ENCODE assay signal across 22 cellular contexts in the genomic region with DNA sequence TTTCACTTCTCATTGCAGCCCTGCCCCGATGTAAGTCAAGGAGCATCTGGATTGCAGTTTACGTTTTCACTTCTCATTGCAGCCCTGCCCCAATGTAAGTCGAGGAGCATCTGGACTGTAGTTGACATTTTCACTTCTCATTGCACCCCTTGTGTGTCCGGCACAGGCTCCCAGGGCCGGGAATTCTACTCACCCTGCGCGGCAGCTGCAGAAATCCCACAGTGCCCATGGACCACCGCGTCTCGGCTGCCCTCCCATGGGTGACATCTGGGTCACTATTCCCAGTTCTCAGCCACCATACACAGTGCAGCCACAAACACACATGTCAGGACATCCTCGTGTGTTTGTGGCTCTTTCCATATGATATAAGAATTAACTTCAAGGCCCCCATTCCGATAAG.
"Had no signal": no experiment of that assay in that cellular context is flagged by ENCODE, and none has a peak within 500 bp of the region (broad histone marks: within the 10 kb centered on the region; RNA-seq: fewer than 3 reads in every experiment).

No MANE protein-coding gene starts in this region.

- H3K27ac Mint-ChIP-seq: endodermal cell; stimulated activated naive B cell treated with anti-CD40 and anti-IgM and Interleukin-4, amounts not matched to agents 10 μg/mL and 1 μg/mL and 100 μg/mL, for 72 hours had no signal

- H3K4me3 Mint-ChIP-seq: endodermal cell; naive thymus-derived CD4-positive, alpha-beta T cell; stimulated activated naive B cell treated with anti-CD40 and anti-IgM and Interleukin-4, amounts not matched to agents 10 μg/mL and 1 μg/mL and 100 μg/mL, for 72 hours; stimulated activated naive CD8-positive, alpha-beta T cell treated with anti-CD3 and anti-CD28 coated beads, Interleukin-15, amount 100 ng/mL, for 72 hours had no signal

- H3K9me3 Mint-ChIP-seq: stimulated activated naive CD8-positive, alpha-beta T cell treated with anti-CD3 and anti-CD28 coated beads, Interleukin-15, amount 100 ng/mL, for 72 hours had no signal

- H3K36me3 ChIP-seq: colonic mucosa, spleen, tibial nerve, upper lobe of right lung, vagina had no signal

- H3K27me3 ChIP-seq: colonic mucosa, hepatocyte, testis, tibial nerve, upper lobe of right lung, vagina had no signal

- H3K27ac ChIP-seq: colonic mucosa, hepatocyte, psoas muscle, spleen, testis, tibial nerve, upper lobe of right lung, vagina had no signal

- H3K9me3 ChIP-seq: colonic mucosa, psoas muscle, testis, tibial nerve, upper lobe of right lung, vagina had no signal

- H3K4me1 Mint-ChIP-seq: endodermal cell; stimulated activated naive B cell treated with anti-CD40 and anti-IgM and Interleukin-4, amounts not matched to agents 10 μg/mL and 1 μg/mL and 100 μg/mL, for 72 hours; stimulated activated naive CD8-positive, alpha-beta T cell treated with anti-CD3 and anti-CD28 coated beads, Interleukin-15, amount 100 ng/mL, for 72 hours had no signal

- H3K4me3 ChIP-seq: colonic mucosa, hepatocyte, psoas muscle, spleen, testis, tibial nerve, upper lobe of right lung, vagina had no signal

- ATAC-seq: naive thymus-derived CD4-positive, alpha-beta T cell; psoas muscle; sciatic nerve; stimulated activated naive B cell treated with anti-CD40 and anti-IgM and Interleukin-4, amounts not matched to agents 10 μg/mL and 1 μg/mL and 100 μg/mL, for 72 hours; stimulated activated naive CD8-positive, alpha-beta T cell treated with anti-CD3 and anti-CD28 coated beads, Interleukin-15, amount 100 ng/mL, for 72 hours had no signal

- DNase-seq: colonic mucosa; effector CD4-positive, alpha-beta T cell; erythroblast; foreskin melanocyte; kidney glomerular epithelial cell; mesendoderm; naive thymus-derived CD4-positive, alpha-beta T cell; psoas muscle; retina; spleen; stimulated activated CD4-positive, alpha-beta T cell treated with anti-CD3 and anti-CD28 coated beads, Interleukin-15, amount 100 ng/mL, for 24 hours; stimulated activated CD4-positive, alpha-beta T cell treated with anti-CD3 and anti-CD28 coated beads, Interleukin-2, amount 100 ng/mL, for 24 hours; stimulated activated CD4-positive, alpha-beta T cell treated with anti-CD3 and anti-CD28 coated beads, Interleukin-4, amount 100 ng/mL, for 4 hours; stimulated activated naive B cell treated with anti-CD40 and anti-IgM and Interleukin-4, amounts not matched to agents 10 μg/mL and 1 μg/mL and 100 μg/mL, for 72 hours; stimulated activated naive CD8-positive, alpha-beta T cell treated with anti-CD3 and anti-CD28 coated beads, Interleukin-15, amount 100 ng/mL, for 72 hours; testis; upper lobe of right lung had no signal

- H3K4me1 ChIP-seq: colonic mucosa, psoas muscle, spleen, testis, tibial nerve, upper lobe of right lung, vagina had no signal

- H3K36me3 Mint-ChIP-seq: naive thymus-derived CD4-positive, alpha-beta T cell; stimulated activated naive B cell treated with anti-CD40 and anti-IgM and Interleukin-4, amounts not matched to agents 10 μg/mL and 1 μg/mL and 100 μg/mL, for 72 hours had no signal

- H2AFZ ChIP-seq: hepatocyte had no signal

- H3K4me2 ChIP-seq: hepatocyte had no signal

- H3K27me3 Mint-ChIP-seq: stimulated activated naive CD8-positive, alpha-beta T cell treated with anti-CD3 and anti-CD28 coated beads, Interleukin-15, amount 100 ng/mL, for 72 hours had no signal
